ENCODE assay signal across 2 cellular contexts in the genomic region with DNA sequence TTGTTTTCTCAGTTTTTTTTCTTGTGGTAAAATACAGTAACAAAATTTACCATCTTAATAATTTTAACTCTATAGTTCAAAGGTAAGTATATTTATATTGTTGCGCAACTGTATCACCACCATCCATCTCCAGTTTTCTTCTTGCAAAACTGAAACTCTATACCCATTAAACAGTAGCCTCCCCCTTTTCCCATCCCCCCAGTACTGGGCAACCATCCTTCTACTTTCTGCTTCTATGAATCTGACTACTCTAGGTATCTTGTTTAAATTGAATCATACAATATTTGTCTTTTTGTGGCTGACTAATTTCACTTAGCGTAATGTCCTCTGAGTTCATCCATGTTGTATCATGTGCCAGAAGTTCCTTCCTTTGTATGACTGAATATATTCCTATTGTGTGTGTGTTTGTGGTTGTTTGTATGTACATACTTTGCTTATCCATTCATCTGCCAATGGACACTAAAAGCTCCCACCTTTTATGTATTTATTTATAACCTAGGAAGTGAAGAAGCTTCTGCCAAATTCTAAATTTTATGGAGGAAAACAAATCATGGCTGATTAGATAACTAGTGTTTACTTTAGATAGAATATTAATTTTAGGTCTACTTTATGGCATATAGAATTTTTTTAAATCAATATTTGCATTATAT.
TF ChIP-seq lines count a peak whose summit lies in the region.

No MANE protein-coding gene starts in this region.

TF ChIP-seq in K562, 482 proteins besides CTCF, POLR2A, EP300 and RAD21:
- TF ChIP-seq ZBED1 (IDR thresholded peaks at IDR 0.05) (no peak), ETV6 (IDR thresholded peaks at IDR 0.05; ENCODE audit: borderline replicate concordance in 1 of 2, low read depth in 2 of 2, low read length in 1 of 2) (no peak), ETV6 (CRISPR knock-in tag; IDR thresholded peaks at IDR 0.05; ENCODE audit: borderline replicate concordance) (no peak), CEBPB (tag; IDR thresholded peaks at IDR 0.05) (peak; percentile 96), CEBPG (CRISPR knock-in tag; IDR thresholded peaks at IDR 0.05) (no peak), CEBPG (tag; conservative IDR thresholded peaks at IDR 0.05 in 1 of 2, IDR thresholded peaks at IDR 0.05 in 1 of 2) (peak; percentile 73 to 97), HMGN3 (IDR thresholded peaks at IDR 0.05; ENCODE audit: borderline replicate concordance, extremely low read depth, insufficient read length, low read depth, low read length) (no peak), MTA1 (IDR thresholded peaks at IDR 0.05; ENCODE audit: borderline replicate concordance) (no peak), DIDO1 (tag; IDR thresholded peaks at IDR 0.05; ENCODE audit: low read depth) (no peak)
- TF ChIP-seq, protein P1, sequence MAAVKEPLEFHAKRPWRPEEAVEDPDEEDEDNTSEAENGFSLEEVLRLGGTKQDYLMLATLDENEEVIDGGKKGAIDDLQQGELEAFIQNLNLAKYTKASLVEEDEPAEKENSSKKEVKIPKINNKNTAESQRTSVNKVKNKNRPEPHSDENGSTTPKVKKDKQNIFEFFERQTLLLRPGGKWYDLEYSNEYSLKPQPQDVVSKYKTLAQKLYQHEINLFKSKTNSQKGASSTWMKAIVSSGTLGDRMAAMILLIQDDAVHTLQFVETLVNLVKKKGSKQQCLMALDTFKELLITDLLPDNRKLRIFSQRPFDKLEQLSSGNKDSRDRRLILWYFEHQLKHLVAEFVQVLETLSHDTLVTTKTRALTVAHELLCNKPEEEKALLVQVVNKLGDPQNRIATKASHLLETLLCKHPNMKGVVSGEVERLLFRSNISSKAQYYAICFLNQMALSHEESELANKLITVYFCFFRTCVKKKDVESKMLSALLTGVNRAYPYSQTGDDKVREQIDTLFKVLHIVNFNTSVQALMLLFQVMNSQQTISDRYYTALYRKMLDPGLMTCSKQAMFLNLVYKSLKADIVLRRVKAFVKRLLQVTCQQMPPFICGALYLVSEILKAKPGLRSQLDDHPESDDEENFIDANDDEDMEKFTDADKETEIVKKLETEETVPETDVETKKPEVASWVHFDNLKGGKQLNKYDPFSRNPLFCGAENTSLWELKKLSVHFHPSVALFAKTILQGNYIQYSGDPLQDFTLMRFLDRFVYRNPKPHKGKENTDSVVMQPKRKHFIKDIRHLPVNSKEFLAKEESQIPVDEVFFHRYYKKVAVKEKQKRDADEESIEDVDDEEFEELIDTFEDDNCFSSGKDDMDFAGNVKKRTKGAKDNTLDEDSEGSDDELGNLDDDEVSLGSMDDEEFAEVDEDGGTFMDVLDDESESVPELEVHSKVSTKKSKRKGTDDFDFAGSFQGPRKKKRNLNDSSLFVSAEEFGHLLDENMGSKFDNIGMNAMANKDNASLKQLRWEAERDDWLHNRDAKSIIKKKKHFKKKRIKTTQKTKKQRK (IDR thresholded peaks at IDR 0.05; ENCODE audit: borderline replicate concordance, low read depth, low read length), result no peak
- TF ChIP-seq, protein P2, sequence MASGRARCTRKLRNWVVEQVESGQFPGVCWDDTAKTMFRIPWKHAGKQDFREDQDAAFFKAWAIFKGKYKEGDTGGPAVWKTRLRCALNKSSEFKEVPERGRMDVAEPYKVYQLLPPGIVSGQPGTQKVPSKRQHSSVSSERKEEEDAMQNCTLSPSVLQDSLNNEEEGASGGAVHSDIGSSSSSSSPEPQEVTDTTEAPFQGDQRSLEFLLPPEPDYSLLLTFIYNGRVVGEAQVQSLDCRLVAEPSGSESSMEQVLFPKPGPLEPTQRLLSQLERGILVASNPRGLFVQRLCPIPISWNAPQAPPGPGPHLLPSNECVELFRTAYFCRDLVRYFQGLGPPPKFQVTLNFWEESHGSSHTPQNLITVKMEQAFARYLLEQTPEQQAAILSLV (tag; IDR thresholded peaks at IDR 0.05), result 0 out of 2 replicates have a peak, but pooled peaks have one; percentile 33
- TF ChIP-seq, protein P3, sequence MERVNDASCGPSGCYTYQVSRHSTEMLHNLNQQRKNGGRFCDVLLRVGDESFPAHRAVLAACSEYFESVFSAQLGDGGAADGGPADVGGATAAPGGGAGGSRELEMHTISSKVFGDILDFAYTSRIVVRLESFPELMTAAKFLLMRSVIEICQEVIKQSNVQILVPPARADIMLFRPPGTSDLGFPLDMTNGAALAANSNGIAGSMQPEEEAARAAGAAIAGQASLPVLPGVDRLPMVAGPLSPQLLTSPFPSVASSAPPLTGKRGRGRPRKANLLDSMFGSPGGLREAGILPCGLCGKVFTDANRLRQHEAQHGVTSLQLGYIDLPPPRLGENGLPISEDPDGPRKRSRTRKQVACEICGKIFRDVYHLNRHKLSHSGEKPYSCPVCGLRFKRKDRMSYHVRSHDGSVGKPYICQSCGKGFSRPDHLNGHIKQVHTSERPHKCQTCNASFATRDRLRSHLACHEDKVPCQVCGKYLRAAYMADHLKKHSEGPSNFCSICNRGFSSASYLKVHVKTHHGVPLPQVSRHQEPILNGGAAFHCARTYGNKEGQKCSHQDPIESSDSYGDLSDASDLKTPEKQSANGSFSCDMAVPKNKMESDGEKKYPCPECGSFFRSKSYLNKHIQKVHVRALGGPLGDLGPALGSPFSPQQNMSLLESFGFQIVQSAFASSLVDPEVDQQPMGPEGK (CRISPR knock-in tag; IDR thresholded peaks at IDR 0.05; ENCODE audit: borderline replicate concordance), result no peak

TF ChIP-seq in HepG2, 621 proteins besides CTCF, POLR2A, EP300 and RAD21:
- TF ChIP-seq, protein P4, sequence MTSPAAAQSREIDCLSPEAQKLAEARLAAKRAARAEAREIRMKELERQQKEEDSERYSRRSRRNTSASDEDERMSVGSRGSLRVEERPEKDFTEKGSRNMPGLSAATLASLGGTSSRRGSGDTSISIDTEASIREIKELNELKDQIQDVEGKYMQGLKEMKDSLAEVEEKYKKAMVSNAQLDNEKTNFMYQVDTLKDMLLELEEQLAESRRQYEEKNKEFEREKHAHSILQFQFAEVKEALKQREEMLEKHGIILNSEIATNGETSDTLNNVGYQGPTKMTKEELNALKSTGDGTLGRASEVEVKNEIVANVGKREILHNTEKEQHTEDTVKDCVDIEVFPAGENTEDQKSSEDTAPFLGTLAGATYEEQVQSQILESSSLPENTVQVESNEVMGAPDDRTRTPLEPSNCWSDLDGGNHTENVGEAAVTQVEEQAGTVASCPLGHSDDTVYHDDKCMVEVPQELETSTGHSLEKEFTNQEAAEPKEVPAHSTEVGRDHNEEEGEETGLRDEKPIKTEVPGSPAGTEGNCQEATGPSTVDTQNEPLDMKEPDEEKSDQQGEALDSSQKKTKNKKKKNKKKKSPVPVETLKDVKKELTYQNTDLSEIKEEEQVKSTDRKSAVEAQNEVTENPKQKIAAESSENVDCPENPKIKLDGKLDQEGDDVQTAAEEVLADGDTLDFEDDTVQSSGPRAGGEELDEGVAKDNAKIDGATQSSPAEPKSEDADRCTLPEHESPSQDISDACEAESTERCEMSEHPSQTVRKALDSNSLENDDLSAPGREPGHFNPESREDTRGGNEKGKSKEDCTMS (CRISPR knock-in tag; conservative IDR thresholded peaks at IDR 0.05), result no peak
- TF ChIP-seq CEBPG (CRISPR knock-in tag; IDR thresholded peaks at IDR 0.05) (0 out of 2 replicates have a peak, but pooled peaks have one; percentile 9), CEBPB (IDR thresholded peaks at IDR 0.05; ENCODE audit: borderline replicate concordance, low read depth, low read length) (peak; percentile 84), ZNF773 (CRISPR knock-in tag; IDR thresholded peaks at IDR 0.05; ENCODE audit: borderline replicate concordance) (no peak)
TF ChIP-seq in HepG2: peak in this region for 2.
